In genomic region chr5:85938201-85938600, GRCh38 we compare ENCODE assay signal across 28 cellular contexts.
"Had no signal": no experiment of that assay in that cellular context is flagged by ENCODE, and none has a peak within 500 bp of the region (broad histone marks: within the 10 kb centered on the region; RNA-seq: fewer than 3 reads in every experiment).

No MANE protein-coding gene starts in this region.

- H3K36me3 ChIP-seq: adrenal gland, ascending aorta, brain microvascular endothelial cell, breast epithelium, cardiac muscle cell had no signal

- H3K4me1 ChIP-seq: adrenal gland, ascending aorta, body of pancreas, breast epithelium had no signal

- DNase-seq: activated effector memory CD4-positive, alpha-beta T cell treated with anti-CD3 and anti-CD28 coated beads, Interleukin-2, amount 50 U/mL, for 16 hours; activated effector memory CD4-positive, alpha-beta T cell treated with Interleukin-2 at 50 U/mL for 16 hours; activated gamma-delta T cell; activated gamma-delta T cell treated with Interleukin-2 at 50 U/mL for 16 hours; activated naive CD4-positive, alpha-beta T cell; activated naive CD4-positive, alpha-beta T cell treated with anti-CD3 and anti-CD28 coated beads for 36 hours; activated naive CD4-positive, alpha-beta T cell treated with anti-CD3 and anti-CD28 coated beads, Interleukin-2, amount 10 ng/mL, durations not matched to agents 7 days and 5 days; activated naive CD4-positive, alpha-beta T cell treated with anti-CD3 and anti-CD28 coated beads, Interleukin-2, amount 50 U/mL, for 16 hours; activated naive CD4-positive, alpha-beta T cell treated with Interleukin-2 at 50 U/mL for 16 hours; activated naive CD8-positive, alpha-beta T cell treated with anti-CD3 and anti-CD28 coated beads for 36 hours; activated naive CD8-positive, alpha-beta T cell treated with anti-CD3 and anti-CD28 coated beads, Interleukin-2, amount 10 ng/mL, durations not matched to agents 7 days and 5 days; activated naive CD8-positive, alpha-beta T cell treated with anti-CD3 and anti-CD28 coated beads, Interleukin-2, amount 50 U/mL, for 24 hours; activated T-cell treated with anti-CD3 and anti-CD28 coated beads, Interleukin-2, amount 50 U/mL, for 24 hours; activated T-cell treated with anti-CD3 and anti-CD28 coated beads, Interleukin-2, amount 50 U/mL, for 4 hours; activated T-cell treated with anti-CD3 and anti-CD28 coated beads, Interleukin-2, amount 50 U/mL, for 48 hours; activated T-cell treated with anti-CD3 and anti-CD28 coated beads, Interleukin-2, amount 50 U/mL, for 72 hours; adrenal gland; amniotic stem cell; amygdala; anterior cingulate cortex; aorta; body of pancreas; brain microvascular endothelial cell; central memory CD4-positive, alpha-beta T cell; cerebellar nuclear complex had no signal

- H3K27ac ChIP-seq: adrenal gland, ascending aorta, body of pancreas, brain microvascular endothelial cell, breast epithelium, cardiac muscle cell had no signal

- H3K27me3 ChIP-seq: adrenal gland, ascending aorta, body of pancreas, brain microvascular endothelial cell, breast epithelium, cardiac muscle cell had no signal

- H3K9me3 ChIP-seq: adrenal gland, ascending aorta, body of pancreas had no signal

- H3K4me3 ChIP-seq: adrenal gland, ascending aorta, body of pancreas, breast epithelium, cardiac muscle cell had no signal
